1 cellular context compared by ENCODE assay signal in genomic region chr1:65253800-65254319, GRCh38.
TF ChIP-seq lines count a peak whose summit lies in the region.

No MANE protein-coding gene starts in this region.

TF ChIP-seq in IMR-90, 13 proteins besides CTCF, POLR2A, EP300 and RAD21 (continued from another document):
- TF ChIP-seq USF2 (IDR thresholded peaks at IDR 0.05; ENCODE audit: low read depth, low read length) = no peak
- TF ChIP-seq MAFK (IDR thresholded peaks at IDR 0.05; ENCODE audit: low read depth, low read length) = no peak
